ENCODE assay signal across 20 cellular contexts in the genomic region with DNA sequence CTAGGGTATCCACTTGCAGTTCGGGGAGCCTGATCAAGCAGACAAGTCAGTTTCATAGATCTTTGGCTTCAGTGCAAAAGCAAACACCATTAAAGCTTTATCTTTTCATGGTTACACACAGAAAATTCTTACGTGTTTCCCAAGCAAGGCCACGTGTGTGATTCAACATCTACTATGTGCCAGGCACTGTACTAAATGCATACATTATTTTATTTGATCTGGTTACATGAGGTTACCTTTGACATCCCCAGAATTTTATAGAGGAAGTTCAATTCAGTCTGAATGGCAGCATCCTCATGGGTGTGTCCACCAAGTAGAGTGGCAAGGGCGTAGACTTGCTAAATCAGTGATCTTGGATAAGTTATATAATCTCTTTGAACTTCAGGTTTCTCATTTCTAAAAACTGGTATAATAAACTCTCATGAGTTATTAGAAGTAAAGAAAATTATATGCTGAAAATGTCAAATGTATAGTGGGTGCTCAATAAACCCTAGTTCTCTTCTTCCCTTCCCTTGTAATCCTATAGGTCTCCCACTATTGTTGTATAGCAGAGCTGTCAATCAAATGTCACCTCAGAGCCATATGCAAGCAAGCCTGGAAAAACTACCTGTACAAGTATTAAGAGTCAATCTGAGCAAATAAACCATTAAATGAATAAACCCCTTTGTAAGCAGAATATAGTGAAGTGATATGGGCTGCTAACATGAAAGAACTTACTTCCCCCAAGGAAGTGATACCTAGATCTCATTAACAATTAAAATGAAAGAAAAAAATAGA.
"Had no signal": no experiment of that assay in that cellular context is flagged by ENCODE, and none has a peak within 500 bp of the region (broad histone marks: within the 10 kb centered on the region; RNA-seq: fewer than 3 reads in every experiment).

No MANE protein-coding gene starts in this region.

- H3K9me3 ChIP-seq: Peyer's patch, SJCRH30 had no signal

- DNase-seq: Karpas-422, KG1, MM.1S, NCI-H1092 treated with DMSO at 0.1 percent for 48 hours, NCI-H1436, NCI-H187, NCI-H2029, NCI-H2081 treated with DMSO at 0.1 percent for 48 hours, NCI-H2171, NCI-H226, NCI-H446, NCI-H510A, NCI-H524 treated with DMSO at 0.1 percent for 48 hours, NCI-H69, NCI-H774, PC-9, Peyer's patch, SHP77 treated with DMSO at 0.1 percent for 48 hours, SJCRH30, T-helper 1 cell had no signal

- H3K4me1 ChIP-seq: Peyer's patch, SJCRH30 had no signal

- H3K27me3 ChIP-seq: Peyer's patch, SJCRH30 had no signal

- H3K4me2 ChIP-seq: PC-9 had no signal

- H3K27ac ChIP-seq: PC-9, Peyer's patch, SJCRH30 had no signal

- H3K36me3 ChIP-seq: Peyer's patch, SJCRH30 had no signal

- H2AFZ ChIP-seq: PC-9 had no signal

- H3K4me3 ChIP-seq: PC-9, Peyer's patch, SJCRH30 had no signal
